1 cellular context compared by ENCODE assay signal in genomic region chr3:197550489-197550888, GRCh38.
A peak's percentile ranks its signal among the peaks of the same experiment; 100 is the strongest.
TF ChIP-seq lines count a peak whose summit lies in the region.

No MANE protein-coding gene starts in this region.

TF ChIP-seq in HepG2, 621 proteins besides CTCF, POLR2A, EP300 and RAD21 (continued from another document):
- TF ChIP-seq ZNF687 (CRISPR knock-in tag; IDR thresholded peaks at IDR 0.05), result peak; percentile 25
